8 cellular contexts compared by ENCODE assay signal in the genomic region with DNA sequence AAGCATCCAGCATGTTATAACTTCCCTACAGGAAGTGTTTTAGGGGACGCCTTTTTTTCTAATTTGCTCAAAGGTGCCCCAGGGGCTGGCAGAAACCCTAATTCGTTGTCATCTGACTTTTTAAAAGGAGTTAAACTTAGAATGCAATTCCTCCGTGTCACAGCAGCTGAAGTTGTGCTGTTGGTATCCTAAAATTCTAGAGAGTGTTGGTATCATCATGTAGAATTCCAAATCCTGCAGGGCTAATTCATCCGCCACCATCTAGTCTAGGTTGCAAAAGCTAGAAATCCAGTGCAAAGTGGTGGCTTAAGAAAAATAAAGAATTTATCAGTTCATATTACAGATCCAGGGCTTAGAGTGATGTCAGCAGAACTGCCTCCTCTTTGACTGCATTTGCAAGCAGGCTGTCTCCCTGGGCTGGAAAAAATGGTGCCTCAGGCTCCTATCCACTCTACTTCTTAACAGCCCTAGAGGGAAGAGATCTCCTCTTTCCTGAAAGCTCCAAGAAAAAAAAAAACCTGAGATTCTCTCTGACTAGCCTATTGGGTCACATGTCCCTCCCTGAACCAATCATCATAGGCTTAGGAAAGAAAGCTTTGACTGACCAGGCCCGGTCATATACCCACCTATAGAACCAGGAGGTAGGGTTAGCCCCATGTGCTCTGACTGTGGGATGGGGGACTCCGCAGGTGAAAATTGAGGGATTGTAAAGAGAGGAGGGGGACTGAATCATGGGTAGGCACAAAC.
DNase-seq lines count a peak whose midpoint lies in the region; ATAC-seq and TF ChIP-seq lines count a peak whose summit lies in the region.

No MANE protein-coding gene starts in this region.

- H3K27me3 Mint-ChIP-seq in T-helper 17 cell, result no peaks in the 10 kb centered on the region

- H3K27ac ChIP-seq in A673 (ENCODE audit: low read depth, low read length, poor library complexity, severe bottlenecking), result peak overlapping the region; percentile 55
- H3K27ac ChIP-seq in hepatocyte, result peak overlapping the region; percentile 14
- H3K27ac ChIP-seq in right cardiac atrium (ENCODE audit: low read length), result no peak overlapping the region

- H3K4me3 Mint-ChIP-seq in T-helper 17 cell, result peak overlapping the region; percentile 50

- H3K4me2 ChIP-seq in hepatocyte, result peak overlapping the region; percentile 55

- peaks cover 11% of the 10 kb centered on the region for H3K4me1 Mint-ChIP-seq in T-helper 17 cell

- H4K20me1 ChIP-seq in hepatocyte (ENCODE audit: insufficient read depth, poor library complexity, severe bottlenecking), result no peaks in the 10 kb centered on the region

- no TSS peak for BruUV-seq in A673 (replicated peaks; lab: Mats Ljungman, UMichigan)

- ATAC-seq in T-helper 17 cell (no peak), GM19452 (IDR thresholded peaks at IDR 0.05; ENCODE audit: unreplicated experiment) (no peak), right cardiac atrium (no peak), left ventricle myocardium superior (no peak)

- H2AFZ ChIP-seq in hepatocyte, result peak overlapping the region; percentile 37

- H3K27me3 ChIP-seq in A673 (replicated peaks; ENCODE audit: insufficient read depth, low read depth, low read length, poor library complexity) (no peaks in the 10 kb centered on the region), hepatocyte (no peaks in the 10 kb centered on the region), right cardiac atrium (ENCODE audit: control insufficient read depth, insufficient read depth) (no peaks in the 10 kb centered on the region)

- intact Hi-C loops in A673 (cut with micrococcal nuclease; ENCODE audit: unreplicated experiment) (loop anchor here (1.0 to 10.0 kb wide), 2 partner anchors 90 to 390 kb away; partner anchors contain the start of genes MRPS12 and SARS2), right cardiac atrium (cut with DNase I) (loop anchor here in 1 of 4 donors (10.0 kb wide), 1 partner anchor 90 kb away; no protein-coding TSS in a partner anchor), left ventricle myocardium superior (cut with micrococcal nuclease) (no loop called here)

- H3K9me2 ChIP-seq in hepatocyte (replicated peaks; ENCODE audit: insufficient read depth), result no peaks in the 10 kb centered on the region

- no peaks in the 10 kb centered on the region for H3K36me3 ChIP-seq in A673 (ENCODE audit: insufficient read depth, low read length, poor library complexity, severe bottlenecking)
- no peaks in the 10 kb centered on the region for H3K36me3 ChIP-seq in hepatocyte (replicated peaks; ENCODE audit: insufficient read depth, low read depth)

- H3K36me3 Mint-ChIP-seq in T-helper 17 cell (ENCODE audit: low read depth), result no peaks in the 10 kb centered on the region

- peaks cover 7% of the 10 kb centered on the region for H3K4me1 ChIP-seq in A673 (ENCODE audit: insufficient read depth, low read length, poor library complexity, severe bottlenecking)
- peaks cover 4% of the 10 kb centered on the region for H3K4me1 ChIP-seq in hepatocyte (ENCODE audit: insufficient read depth)
- no peaks in the 10 kb centered on the region for H3K4me1 ChIP-seq in right cardiac atrium (ENCODE audit: control insufficient read depth, insufficient read depth, low read length)

- H3K27ac Mint-ChIP-seq in T-helper 17 cell, result no peak overlapping the region

- DNase-seq in A673 (ENCODE audit: low spot score) (no peak), GF-D8 (lab: John Stamatoyannopoulos, UW) (peak; percentile 59), T-helper 17 cell (no peak), hepatocyte (ENCODE audit: low spot score) (no peak), OCI-M2 (lab: John Stamatoyannopoulos, UW; ENCODE audit: unreplicated experiment) (no peak), right cardiac atrium (no peak), left ventricle myocardium superior (no peak)

- H3K4me3 ChIP-seq in A673 (ENCODE audit: low read depth, low read length, poor library complexity, severe bottlenecking), result peak overlapping the region; percentile 39
- no peak overlapping the region for H3K4me3 ChIP-seq in hepatocyte
- H3K4me3 ChIP-seq in right cardiac atrium (ENCODE audit: low read length), result no peak overlapping the region

- TF ChIP-seq CTCF in A673 (conservative IDR thresholded peaks at IDR 0.05; ENCODE audit: low read depth, low read length) (no peak), hepatocyte (IDR thresholded peaks at IDR 0.05; ENCODE audit: poor library complexity) (peak; percentile 58)

- 55% methylated on average over 6 of the region's 6 CpGs for WGBS in hepatocyte (ENCODE audit: low lambda C conversion rate, missing lambda C conversion rate)
- 41% methylated on average over 6 of the region's 6 CpGs for WGBS in right cardiac atrium

- POLR2A ChIA-PET in A673 (lab: Charles Lee; ENCODE audit: low non-redundant PET), result interaction anchor here (0.5 kb wide), 1 partner anchor 285 kb away, joined by 6 read pairs; no protein-coding TSS in a partner anchor

- H3K9me3 ChIP-seq in A673 (ENCODE audit: low read depth, low read length, poor library complexity, severe bottlenecking) (no peaks in the 10 kb centered on the region), T-helper 17 cell (ENCODE audit: control insufficient read depth, low read length, poor library complexity, severe bottlenecking) (no peaks in the 10 kb centered on the region), hepatocyte (ENCODE audit: low read depth) (no peaks in the 10 kb centered on the region), right cardiac atrium (ENCODE audit: control insufficient read depth, low read length) (no peaks in the 10 kb centered on the region)

- CTCF ChIA-PET in A673 (lab: Charles Lee), result interaction anchor here (1.0 kb wide), 1 partner anchor 92 kb away, joined by 5 read pairs; no protein-coding TSS in a partner anchor

- H3K79me2 ChIP-seq in hepatocyte, result no peaks in the 10 kb centered on the region
